Comparison of ENCODE assay signal across 31 cellular contexts in genomic region chr2:218456849-218457248, GRCh38. TPM values are rescaled to one million over a fixed set of nuclear protein-coding genes. Genes with fewer than 3 reads are reported as not detected.
"Had no signal": no experiment of that assay in that cellular context is flagged by ENCODE, and none has a peak within 500 bp of the region (broad histone marks: within the 10 kb centered on the region; RNA-seq: fewer than 3 reads in every experiment).

No MANE protein-coding gene starts in this region.

- H3K4me2 ChIP-seq: neural progenitor cell, smooth muscle cell had no signal

- H3K27me3 ChIP-seq: neural progenitor cell, ovary, spleen, suprapubic skin, testis, tibial artery, transverse colon, upper lobe of right lung, uterus had no signal

- H3K4me1 ChIP-seq: neural progenitor cell, suprapubic skin, testis, tibial artery, transverse colon, upper lobe of right lung, uterus had no signal

- H3K27ac ChIP-seq: neural progenitor cell, ovary, parathyroid adenoma, psoas muscle, skin epidermis, spleen, suprapubic skin, testis, tibial artery, transverse colon, upper lobe of right lung, uterus had no signal

- ATAC-seq: natural killer cell; psoas muscle; right cardiac atrium; sciatic nerve; stimulated activated memory B cell treated with anti-CD40 and anti-IgM and Interleukin-4, amounts not matched to agents 10 μg/mL and 1 μg/mL and 100 μg/mL, for 72 hours; stimulated activated naive CD8-positive, alpha-beta T cell treated with anti-CD3 and anti-CD28 coated beads, Interleukin-15, amount 100 ng/mL, for 72 hours; stimulated activated naive CD8-positive, alpha-beta T cell treated with anti-CD3 and anti-CD28 coated beads, Interleukin-15, Interleukin-2, amounts not matched to agents 100 U/mL and 50 U/mL, for 24 hours; upper lobe of right lung had no signal

- H3K79me2 ChIP-seq: parathyroid adenoma had no signal

- H3K9ac ChIP-seq: neural progenitor cell, parathyroid adenoma had no signal

- H3K9me3 ChIP-seq: ovary, psoas muscle, suprapubic skin, testis, tibial artery, transverse colon, upper lobe of right lung, uterus had no signal

- DNase-seq: natural killer cell; occipital lobe; ovary; posterior cingulate gyrus; psoas muscle; right cardiac atrium; spleen; stimulated activated CD4-positive, alpha-beta T cell treated with anti-CD3 and anti-CD28 coated beads, Interleukin-12 subunit alpha, Interleukin-12 subunit beta, amount 100 ng/mL, for 4 hours; stimulated activated CD4-positive, alpha-beta T cell treated with anti-CD3 and anti-CD28 coated beads, Interleukin-1b, Interleukin-23, amount 100 ng/mL, for 48 hours; stimulated activated CD4-positive, alpha-beta T cell treated with anti-CD3 and anti-CD28 coated beads, Interleukin-4, amount 100 ng/mL, for 1 hour; stimulated activated CD4-positive, alpha-beta T cell treated with anti-CD3 and anti-CD28 coated beads, Interleukin-4, amount 100 ng/mL, for 4 hours; stimulated activated CD8-positive, alpha-beta memory T cell treated with anti-CD3 and anti-CD28 coated beads, Interleukin-4, amount 100 ng/mL, for 48 hours; stimulated activated naive CD4-positive, alpha-beta T cell; stimulated activated naive CD8-positive, alpha-beta T cell treated with anti-CD3 and anti-CD28 coated beads, Interleukin-15, amount 100 ng/mL, for 72 hours; stimulated activated naive CD8-positive, alpha-beta T cell treated with anti-CD3 and anti-CD28 coated beads, Interleukin-15, Interleukin-2, amounts not matched to agents 100 U/mL and 50 U/mL, for 24 hours; substantia nigra; testis; tibial artery; transverse colon; upper lobe of right lung; uterus had no signal

- H3K36me3 ChIP-seq: uterus had no signal

- H3K4me3 ChIP-seq: neural progenitor cell, ovary, psoas muscle, skin epidermis, smooth muscle cell, spleen, suprapubic skin, testis, tibial artery, transverse colon, upper lobe of right lung, uterus had no signal

- H2AFZ ChIP-seq: neural progenitor cell, parathyroid adenoma had no signal

RNA-seq across cellular contexts. Expression of gene VIL1, which starts 37.9 kb away (rescaled TPM):
- total RNA-seq: occipital lobe, osteoblast, psoas muscle, right cardiac atrium, sciatic nerve, smooth muscle cell, upper lobe of right lung, urinary bladder had no signal
- polyA plus RNA-seq: neural cell had no signal
